ENCODE assay signal across 31 cellular contexts in the genomic region with DNA sequence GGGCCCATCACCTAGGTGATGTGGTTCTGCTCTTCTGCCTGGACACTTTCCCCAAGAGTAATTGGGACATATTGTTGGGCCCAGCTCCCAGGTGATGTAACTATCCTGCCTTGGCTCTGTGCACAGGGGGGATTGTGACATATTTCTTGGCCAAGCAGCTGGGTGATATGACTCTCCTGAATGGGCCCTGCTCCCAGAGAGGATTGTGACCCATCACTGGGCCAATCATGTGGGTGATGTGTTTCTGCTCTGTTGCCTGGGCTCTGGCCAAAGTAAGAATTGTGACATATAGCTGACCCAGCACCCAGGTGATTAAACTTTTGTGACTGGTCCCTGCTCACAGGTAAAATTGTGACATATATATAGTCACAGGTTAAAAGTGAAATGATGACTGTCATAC.
"Had no signal": no experiment of that assay in that cellular context is flagged by ENCODE, and none has a peak within 500 bp of the region (broad histone marks: within the 10 kb centered on the region; RNA-seq: fewer than 3 reads in every experiment).

No MANE protein-coding gene starts in this region.

- H3K27me3 Mint-ChIP-seq: activated CD4-positive, alpha-beta memory T cell treated with anti-CD3 and anti-CD28 coated beads for 36 hours; activated CD4-positive, alpha-beta T cell treated with anti-CD3 and anti-CD28 coated beads for 36 hours; activated CD4-positive, alpha-beta T cell treated with anti-CD3 and anti-CD28 coated beads, Interleukin-2, amount 10 ng/mL, durations not matched to agents 24 days and 14 days; activated CD8-positive, alpha-beta memory T cell treated with anti-CD3 and anti-CD28 coated beads, Interleukin-2, amount 10 ng/mL, durations not matched to agents 7 days and 5 days; activated naive CD4-positive, alpha-beta T cell treated with anti-CD3 and anti-CD28 coated beads, Interleukin-2, amount 10 ng/mL, durations not matched to agents 7 days and 5 days; activated naive CD8-positive, alpha-beta T cell treated with anti-CD3 and anti-CD28 coated beads, Interleukin-2, amount 10 ng/mL, durations not matched to agents 7 days and 5 days; central memory CD8-positive, alpha-beta T cell; dendritic cell treated with granulocyte-macrophage colony-stimulating factor and Interleukin-4, amounts not matched to agents 40 ng/mL and 50 ng/mL, for 4 days; T-helper 17 cell had no signal

- DNase-seq: activated CD4-positive, alpha-beta memory T cell treated with anti-CD3 and anti-CD28 coated beads for 36 hours; activated CD4-positive, alpha-beta T cell treated with anti-CD3 and anti-CD28 coated beads for 36 hours; activated CD4-positive, alpha-beta T cell treated with anti-CD3 and anti-CD28 coated beads, Interleukin-2, amount 10 ng/mL, durations not matched to agents 24 days and 14 days; activated CD4-positive, CD25-positive, alpha-beta regulatory T cell; activated CD4-positive, CD25-positive, alpha-beta regulatory T cell treated with anti-CD3 and anti-CD28 coated beads, Interleukin-2, amount 50 U/mL, for 72 hours; activated CD8-positive, alpha-beta memory T cell treated with anti-CD3 and anti-CD28 coated beads, Interleukin-2, amount 10 ng/mL, durations not matched to agents 7 days and 5 days; activated CD8-positive, alpha-beta memory T cell treated with anti-CD3 and anti-CD28 coated beads, Interleukin-2, amount 50 U/mL, for 4 hours; activated CD8-positive, alpha-beta T cell treated with anti-CD3 and anti-CD28 coated beads, Interleukin-2, amount 10 ng/mL, durations not matched to agents 7 days and 5 days; activated gamma-delta T cell; activated naive CD4-positive, alpha-beta T cell; activated naive CD4-positive, alpha-beta T cell treated with anti-CD3 and anti-CD28 coated beads, Interleukin-2, amount 10 ng/mL, durations not matched to agents 7 days and 5 days; activated naive CD8-positive, alpha-beta T cell treated with anti-CD3 and anti-CD28 coated beads, Interleukin-2, amount 10 ng/mL, durations not matched to agents 7 days and 5 days; activated T-cell treated with anti-CD3 and anti-CD28 coated beads, Interleukin-2, amount 50 U/mL, for 1 hour; activated T-cell treated with anti-CD3 and anti-CD28 coated beads, Interleukin-2, amount 50 U/mL, for 72 hours; brain microvascular endothelial cell; dorsolateral prefrontal cortex; effector memory CD4-positive, alpha-beta T cell; endodermal cell; erythroblast; esophagus squamous epithelium; foreskin melanocyte; glutamatergic neuron; heart left ventricle; T-helper 1 cell; T-helper 17 cell; T1000 had no signal

- ATAC-seq: activated CD4-positive, alpha-beta T cell treated with anti-CD3 and anti-CD28 coated beads for 36 hours; activated CD8-positive, alpha-beta memory T cell treated with anti-CD3 and anti-CD28 coated beads, Interleukin-2, amount 10 ng/mL, durations not matched to agents 7 days and 5 days; activated CD8-positive, alpha-beta T cell treated with anti-CD3 and anti-CD28 coated beads, Interleukin-2, amount 10 ng/mL, durations not matched to agents 7 days and 5 days; activated naive CD4-positive, alpha-beta T cell treated with anti-CD3 and anti-CD28 coated beads, Interleukin-2, amount 50 U/mL, for 72 hours; activated T-cell treated with anti-CD3 and anti-CD28 coated beads, Interleukin-2, amount 50 U/mL, for 72 hours; heart left ventricle; T-helper 17 cell had no signal

- H3K4me3 Mint-ChIP-seq: activated CD4-positive, alpha-beta memory T cell treated with anti-CD3 and anti-CD28 coated beads for 36 hours; activated CD4-positive, alpha-beta T cell treated with anti-CD3 and anti-CD28 coated beads for 36 hours; activated CD4-positive, alpha-beta T cell treated with anti-CD3 and anti-CD28 coated beads, Interleukin-2, amount 10 ng/mL, durations not matched to agents 24 days and 14 days; activated CD8-positive, alpha-beta memory T cell treated with anti-CD3 and anti-CD28 coated beads, Interleukin-2, amount 10 ng/mL, durations not matched to agents 7 days and 5 days; activated CD8-positive, alpha-beta T cell treated with anti-CD3 and anti-CD28 coated beads, Interleukin-2, amount 10 ng/mL, durations not matched to agents 7 days and 5 days; activated naive CD4-positive, alpha-beta T cell treated with anti-CD3 and anti-CD28 coated beads, Interleukin-2, amount 10 ng/mL, durations not matched to agents 7 days and 5 days; activated naive CD8-positive, alpha-beta T cell treated with anti-CD3 and anti-CD28 coated beads, Interleukin-2, amount 10 ng/mL, durations not matched to agents 7 days and 5 days; activated T-cell treated with anti-CD3 and anti-CD28 coated beads, Interleukin-2, amount 50 U/mL, for 72 hours; central memory CD8-positive, alpha-beta T cell; dendritic cell treated with granulocyte-macrophage colony-stimulating factor and Interleukin-4, amounts not matched to agents 40 ng/mL and 50 ng/mL, for 4 days; endodermal cell; T-helper 17 cell; T-helper 2 cell treated with Interferon-gamma antibody and Interleukin-4, amounts not matched to agents 5 μg/mL and 100 μg/mL, for 36 hours had no signal

- H3K36me3 ChIP-seq: brain microvascular endothelial cell, esophagus squamous epithelium, heart left ventricle had no signal

- H3K9me3 ChIP-seq: esophagus squamous epithelium, heart left ventricle had no signal

- H3K36me3 Mint-ChIP-seq: activated CD4-positive, alpha-beta memory T cell treated with anti-CD3 and anti-CD28 coated beads for 36 hours; activated CD8-positive, alpha-beta memory T cell treated with anti-CD3 and anti-CD28 coated beads, Interleukin-2, amount 10 ng/mL, durations not matched to agents 7 days and 5 days; activated naive CD4-positive, alpha-beta T cell treated with anti-CD3 and anti-CD28 coated beads, Interleukin-2, amount 10 ng/mL, durations not matched to agents 7 days and 5 days; activated naive CD8-positive, alpha-beta T cell treated with anti-CD3 and anti-CD28 coated beads, Interleukin-2, amount 10 ng/mL, durations not matched to agents 7 days and 5 days had no signal

- H3K27me3 ChIP-seq: brain microvascular endothelial cell, esophagus squamous epithelium, heart left ventricle had no signal

- H3K4me1 Mint-ChIP-seq: activated CD4-positive, alpha-beta T cell treated with anti-CD3 and anti-CD28 coated beads for 36 hours; activated CD4-positive, alpha-beta T cell treated with anti-CD3 and anti-CD28 coated beads, Interleukin-2, amount 10 ng/mL, durations not matched to agents 24 days and 14 days; activated CD8-positive, alpha-beta memory T cell treated with anti-CD3 and anti-CD28 coated beads, Interleukin-2, amount 10 ng/mL, durations not matched to agents 7 days and 5 days; activated naive CD4-positive, alpha-beta T cell treated with anti-CD3 and anti-CD28 coated beads, Interleukin-2, amount 10 ng/mL, durations not matched to agents 7 days and 5 days; activated naive CD8-positive, alpha-beta T cell treated with anti-CD3 and anti-CD28 coated beads, Interleukin-2, amount 10 ng/mL, durations not matched to agents 7 days and 5 days; central memory CD8-positive, alpha-beta T cell; endodermal cell; T-helper 17 cell had no signal

- H3K4me1 ChIP-seq: heart left ventricle had no signal

- H3K4me3 ChIP-seq: coronary artery, dorsolateral prefrontal cortex, esophagus squamous epithelium, heart left ventricle had no signal

- H3K27ac ChIP-seq: brain microvascular endothelial cell, coronary artery, dorsolateral prefrontal cortex, heart left ventricle had no signal

- H3K27ac Mint-ChIP-seq: activated CD4-positive, alpha-beta memory T cell treated with anti-CD3 and anti-CD28 coated beads for 36 hours; activated CD4-positive, alpha-beta T cell treated with anti-CD3 and anti-CD28 coated beads for 36 hours; activated CD4-positive, alpha-beta T cell treated with anti-CD3 and anti-CD28 coated beads, Interleukin-2, amount 10 ng/mL, durations not matched to agents 24 days and 14 days; activated CD8-positive, alpha-beta memory T cell treated with anti-CD3 and anti-CD28 coated beads, Interleukin-2, amount 10 ng/mL, durations not matched to agents 7 days and 5 days; activated CD8-positive, alpha-beta T cell treated with anti-CD3 and anti-CD28 coated beads, Interleukin-2, amount 10 ng/mL, durations not matched to agents 7 days and 5 days; activated naive CD4-positive, alpha-beta T cell treated with anti-CD3 and anti-CD28 coated beads, Interleukin-2, amount 10 ng/mL, durations not matched to agents 7 days and 5 days; activated naive CD4-positive, alpha-beta T cell treated with anti-CD3 and anti-CD28 coated beads, Interleukin-2, amount 50 U/mL, for 72 hours; activated naive CD8-positive, alpha-beta T cell treated with anti-CD3 and anti-CD28 coated beads, Interleukin-2, amount 10 ng/mL, durations not matched to agents 7 days and 5 days; activated T-cell treated with anti-CD3 and anti-CD28 coated beads, Interleukin-2, amount 50 U/mL, for 72 hours; dendritic cell treated with granulocyte-macrophage colony-stimulating factor and Interleukin-4, amounts not matched to agents 40 ng/mL and 50 ng/mL, for 4 days; endodermal cell; T-helper 17 cell; T-helper 2 cell treated with Interferon-gamma antibody and Interleukin-4, amounts not matched to agents 5 μg/mL and 100 μg/mL, for 36 hours had no signal
